8 cellular contexts compared by ENCODE assay signal in genomic region chr14:36941783-36942521, GRCh38.
A peak's percentile ranks its signal among the peaks of the same experiment; 100 is the strongest.
DNase-seq lines count a peak whose midpoint lies in the region; ATAC-seq and TF ChIP-seq lines count a peak whose summit lies in the region.

No MANE protein-coding gene starts in this region.

- H3K27ac ChIP-seq in fibroblast of lung (ENCODE audit: insufficient read depth, low read length) (no peak overlapping the region), thoracic aorta (no peak overlapping the region)

- H4K20me1 ChIP-seq in fibroblast of lung (ENCODE audit: control insufficient read depth, extremely low read depth, insufficient read depth, low read length): no peaks in the 10 kb centered on the region

- no peaks in the 10 kb centered on the region for H3K27me3 ChIP-seq in fibroblast of lung (ENCODE audit: control insufficient read depth, insufficient read depth, low read length)
- no peaks in the 10 kb centered on the region for H3K27me3 ChIP-seq in thoracic aorta (replicated peaks; ENCODE audit: insufficient read depth)

- peaks cover 23% of the 10 kb centered on the region for H3K27me3 Mint-ChIP-seq in nephron progenitor cell (ENCODE audit: low read depth, poor library complexity)

- no peak overlapping the region for H3K27ac Mint-ChIP-seq in nephron progenitor cell

- no peaks in the 10 kb centered on the region for H3K79me2 ChIP-seq in fibroblast of lung (ENCODE audit: control insufficient read depth, insufficient read depth, low read length)

- H3K36me3 ChIP-seq in fibroblast of lung (ENCODE audit: control insufficient read depth, insufficient read depth, low read length) (no peaks in the 10 kb centered on the region), thoracic aorta (no peaks in the 10 kb centered on the region)

- peaks cover 44% of the 10 kb centered on the region for H3K4me1 Mint-ChIP-seq in nephron progenitor cell

- no peak overlapping the region for H3K9ac ChIP-seq in fibroblast of lung (ENCODE audit: insufficient read depth, low read length)

- TF ChIP-seq CTCF in fibroblast of lung (conservative IDR thresholded peaks at IDR 0.05 in 1 of 2, IDR thresholded peaks at IDR 0.05 in 1 of 2; ENCODE audit: low read depth in 1 of 2, low read length in 2 of 2) (peak; percentile 99), nephron progenitor cell (IDR thresholded peaks at IDR 0.05) (peak; percentile 97), thoracic aorta (IDR thresholded peaks at IDR 0.05) (peak; percentile 94)

- H3K4me2 ChIP-seq in fibroblast of lung (ENCODE audit: extremely low read depth, insufficient read depth, low read length): no peak overlapping the region

- H2AFZ ChIP-seq in fibroblast of lung (ENCODE audit: low read length): no peak overlapping the region

- no peak overlapping the region for H3K4me3 Mint-ChIP-seq in nephron progenitor cell

- H3K36me3 Mint-ChIP-seq in nephron progenitor cell (ENCODE audit: low read depth): no peaks in the 10 kb centered on the region

- peak; percentile 90 for ATAC-seq in GM21515 (IDR thresholded peaks at IDR 0.05; ENCODE audit: unreplicated experiment)
- ATAC-seq in thoracic aorta (ENCODE audit: insufficient number of reproducible peaks, low FRiP score, low read depth): no peak

- no peaks in the 10 kb centered on the region for H3K9me3 Mint-ChIP-seq in nephron progenitor cell

- H3K4me1 ChIP-seq in fibroblast of lung (ENCODE audit: control insufficient read depth, extremely low read depth, insufficient read depth, low read length) (peaks cover 8% of the 10 kb centered on the region), thoracic aorta (ENCODE audit: control insufficient read depth in 1 of 2, low read depth in 2 of 2) (no peaks in the 10 kb centered on the region)

- DNase-seq in DMS53 treated with DMSO at 0.1 percent for 48 hours (lab: John Stamatoyannopoulos, UW; ENCODE audit: unreplicated experiment): peak; percentile 41
- DNase-seq in HT1080 (ENCODE audit: low read depth): peak; percentile 52
- peak; percentile 7 for DNase-seq in NCI-H82 treated with DMSO at 0.1 percent for 48 hours (lab: John Stamatoyannopoulos, UW; ENCODE audit: unreplicated experiment)
- DNase-seq in activated CD8-positive, alpha-beta memory T cell treated with anti-CD3 and anti-CD28 coated beads, Interleukin-2, amount 50 U/mL, for 48 hours: peak; percentile 84
- peak; percentile 56 to 69 for DNase-seq in fibroblast of lung (ENCODE audit: low read depth in 2 of 2)
- peak; percentile 88 for DNase-seq in nephron progenitor cell
- no peak for DNase-seq in thoracic aorta (ENCODE audit: low spot score)

- H3K9me3 ChIP-seq in fibroblast of lung (ENCODE audit: control insufficient read depth, insufficient read depth, low read depth, low read length): no peaks in the 10 kb centered on the region
- no peaks in the 10 kb centered on the region for H3K9me3 ChIP-seq in thoracic aorta

- H3K4me3 ChIP-seq in fibroblast of lung (replicated peaks in 1 of 4; ENCODE audit: control extremely low read depth in 1 of 4, insufficient read depth in 1 of 4, low read depth in 3 of 4, low read length in 4 of 4) (no peak overlapping the region), thoracic aorta (no peak overlapping the region)
